ENCODE assay signal across 10 cellular contexts in genomic region chr5:134569758-134570364, GRCh38. TPM values are rescaled to one million over a fixed set of nuclear protein-coding genes. Genes with fewer than 3 reads are reported as not detected.
A peak's percentile ranks its signal among the peaks of the same experiment; 100 is the strongest.
DNase-seq lines count a peak whose midpoint lies in the region; ATAC-seq and TF ChIP-seq lines count a peak whose summit lies in the region.
"Had no signal": no experiment of that assay in that cellular context is flagged by ENCODE, and none has a peak within 500 bp of the region (broad histone marks: within the 10 kb centered on the region; RNA-seq: fewer than 3 reads in every experiment).

No MANE protein-coding gene starts in this region.

- peak overlapping the region; percentile 15 for H3K27ac ChIP-seq in naive thymus-derived CD4-positive, alpha-beta T cell (ENCODE audit: low read depth, low read length)
- no peak overlapping the region for H3K27ac ChIP-seq in PC-3 (ENCODE audit: low read length)

- H3K9me3 Mint-ChIP-seq in stimulated activated naive CD8-positive, alpha-beta T cell treated with anti-CD3 and anti-CD28 coated beads, Interleukin-15, Interleukin-2, amounts not matched to agents 100 ng/mL and 50 ng/mL, for 24 hours, result no peaks in the 10 kb centered on the region
- no peaks in the 10 kb centered on the region for H3K9me3 Mint-ChIP-seq in dendritic cell treated with granulocyte-macrophage colony-stimulating factor and Interleukin-4, amounts not matched to agents 40 ng/mL and 50 ng/mL, for 4 days
- H3K9me3 Mint-ChIP-seq in naive thymus-derived CD4-positive, alpha-beta T cell, result peaks cover 0 to 1% (median 0%) of the 10 kb centered on the region in 11 donors

- DNase-seq in stimulated activated naive CD8-positive, alpha-beta T cell treated with anti-CD3 and anti-CD28 coated beads, Interleukin-15, Interleukin-2, amounts not matched to agents 100 U/mL and 50 U/mL, for 24 hours, result no peak
- DNase-seq in naive thymus-derived CD4-positive, alpha-beta T cell, result no peak
- no peak for DNase-seq in MV-4-11 (lab: John Stamatoyannopoulos, UW)
- no peak for DNase-seq in sciatic nerve (ENCODE audit: low spot score)
- no peak for DNase-seq in NCI-H2081 treated with DMSO at 0.1 percent for 48 hours (lab: John Stamatoyannopoulos, UW)
- no peak for DNase-seq in PC-3
- DNase-seq: Karpas-422, NCI-H2081 had no signal

- no peak overlapping the region for H3K4me2 ChIP-seq in PC-3 (ENCODE audit: low read length)

- H3K4me3 Mint-ChIP-seq in stimulated activated naive CD8-positive, alpha-beta T cell treated with anti-CD3 and anti-CD28 coated beads, Interleukin-15, Interleukin-2, amounts not matched to agents 100 ng/mL and 50 ng/mL, for 24 hours, result no peak overlapping the region
- no peak overlapping the region for H3K4me3 Mint-ChIP-seq in dendritic cell treated with granulocyte-macrophage colony-stimulating factor and Interleukin-4, amounts not matched to agents 40 ng/mL and 50 ng/mL, for 4 days
- H3K4me3 Mint-ChIP-seq in naive thymus-derived CD4-positive, alpha-beta T cell, result peak overlapping the region in 1 of 10 donors; percentile 7

- H3K27me3 Mint-ChIP-seq in stimulated activated naive CD8-positive, alpha-beta T cell treated with anti-CD3 and anti-CD28 coated beads, Interleukin-15, Interleukin-2, amounts not matched to agents 100 ng/mL and 50 ng/mL, for 24 hours, result no peaks in the 10 kb centered on the region
- no peaks in the 10 kb centered on the region for H3K27me3 Mint-ChIP-seq in dendritic cell treated with granulocyte-macrophage colony-stimulating factor and Interleukin-4, amounts not matched to agents 40 ng/mL and 50 ng/mL, for 4 days
- H3K27me3 Mint-ChIP-seq in naive thymus-derived CD4-positive, alpha-beta T cell, result no peaks in the 10 kb centered on the region

- H3K4me1 ChIP-seq in naive thymus-derived CD4-positive, alpha-beta T cell (ENCODE audit: control insufficient read depth in 2 of 2, insufficient read depth in 2 of 2, low read length in 2 of 2), result peaks cover 0 to 3% of the 10 kb centered on the region in 2 donors
- H3K4me1 ChIP-seq in PC-3 (ENCODE audit: insufficient read depth, low read length), result no peaks in the 10 kb centered on the region

- no peaks in the 10 kb centered on the region for H3K9me3 ChIP-seq in naive thymus-derived CD4-positive, alpha-beta T cell (ENCODE audit: control insufficient read depth in 2 of 3, low read length in 3 of 3)
- no peaks in the 10 kb centered on the region for H3K9me3 ChIP-seq in PC-3 (ENCODE audit: low read length)

- H2AFZ ChIP-seq in PC-3 (ENCODE audit: low read length), result no peak overlapping the region

- peaks cover 59% of the 10 kb centered on the region for H3K36me3 Mint-ChIP-seq in stimulated activated naive CD8-positive, alpha-beta T cell treated with anti-CD3 and anti-CD28 coated beads, Interleukin-15, Interleukin-2, amounts not matched to agents 100 ng/mL and 50 ng/mL, for 24 hours (ENCODE audit: low read depth)
- H3K36me3 Mint-ChIP-seq in dendritic cell treated with granulocyte-macrophage colony-stimulating factor and Interleukin-4, amounts not matched to agents 40 ng/mL and 50 ng/mL, for 4 days (ENCODE audit: low read depth), result peaks cover 95% of the 10 kb centered on the region
- peaks cover 8 to 49% (median 15%) of the 10 kb centered on the region in 5 donors for H3K36me3 Mint-ChIP-seq in naive thymus-derived CD4-positive, alpha-beta T cell

- H3K4me1 Mint-ChIP-seq in stimulated activated naive CD8-positive, alpha-beta T cell treated with anti-CD3 and anti-CD28 coated beads, Interleukin-15, Interleukin-2, amounts not matched to agents 100 ng/mL and 50 ng/mL, for 24 hours (ENCODE audit: low read depth), result no peaks in the 10 kb centered on the region
- peaks cover 40% of the 10 kb centered on the region for H3K4me1 Mint-ChIP-seq in dendritic cell treated with granulocyte-macrophage colony-stimulating factor and Interleukin-4, amounts not matched to agents 40 ng/mL and 50 ng/mL, for 4 days (ENCODE audit: low read depth)
- H3K4me1 Mint-ChIP-seq in naive thymus-derived CD4-positive, alpha-beta T cell, result peaks cover 13 to 34% (median 22%) of the 10 kb centered on the region in 7 donors

- H3K4me3 ChIP-seq in naive thymus-derived CD4-positive, alpha-beta T cell (ENCODE audit: low read length), result no peak overlapping the region
- no peak overlapping the region for H3K4me3 ChIP-seq in PC-3 (ENCODE audit: low read length)

- H3K79me2 ChIP-seq in PC-3 (ENCODE audit: low read length), result no peaks in the 10 kb centered on the region

- POLR2A ChIA-PET in naive thymus-derived CD4-positive, alpha-beta T cell (lab: Charles Lee), result no interaction called here
- POLR2A ChIA-PET in PC-3 (lab: Charles Lee; ENCODE audit: unreplicated experiment), result no interaction called here

- H3K9ac ChIP-seq in PC-3 (ENCODE audit: low read length), result no peak overlapping the region

- H3K36me3 ChIP-seq in naive thymus-derived CD4-positive, alpha-beta T cell (ENCODE audit: control insufficient read depth in 2 of 3, insufficient read depth in 3 of 3, low read length in 3 of 3), result peaks cover 37 to 100% (median 52%) of the 10 kb centered on the region in 3 experiments
- H3K36me3 ChIP-seq in PC-3 (ENCODE audit: low read depth, low read length), result peaks cover 9% of the 10 kb centered on the region; the same call in 1 of the 2 replicates

- H3K9me2 ChIP-seq in PC-3 (replicated peaks; ENCODE audit: low read length), result no peaks in the 10 kb centered on the region

- no peaks in the 10 kb centered on the region for H3K27me3 ChIP-seq in naive thymus-derived CD4-positive, alpha-beta T cell (ENCODE audit: control insufficient read depth in 2 of 2, insufficient read depth in 2 of 2, low read length in 2 of 2)
- no peaks in the 10 kb centered on the region for H3K27me3 ChIP-seq in PC-3 (ENCODE audit: low read length)

- CTCF ChIA-PET in naive thymus-derived CD4-positive, alpha-beta T cell (lab: Charles Lee), result no interaction called here
- CTCF ChIA-PET in PC-3 (lab: Charles Lee), result no interaction called here

- no peak for ATAC-seq in stimulated activated naive CD8-positive, alpha-beta T cell treated with anti-CD3 and anti-CD28 coated beads, Interleukin-15, Interleukin-2, amounts not matched to agents 100 U/mL and 50 U/mL, for 24 hours
- no peak for ATAC-seq in naive thymus-derived CD4-positive, alpha-beta T cell
- ATAC-seq in sciatic nerve, result no peak
- ATAC-seq in PC-3, result no peak

- H3K27ac Mint-ChIP-seq in stimulated activated naive CD8-positive, alpha-beta T cell treated with anti-CD3 and anti-CD28 coated beads, Interleukin-15, Interleukin-2, amounts not matched to agents 100 ng/mL and 50 ng/mL, for 24 hours, result peak overlapping the region; percentile 82
- H3K27ac Mint-ChIP-seq in dendritic cell treated with granulocyte-macrophage colony-stimulating factor and Interleukin-4, amounts not matched to agents 40 ng/mL and 50 ng/mL, for 4 days, result peak overlapping the region; percentile 23
- peak overlapping the region in 8 of 9 donors; percentile 25 to 85 (median 74) for H3K27ac Mint-ChIP-seq in naive thymus-derived CD4-positive, alpha-beta T cell

- no peaks in the 10 kb centered on the region for H4K20me1 ChIP-seq in PC-3 (ENCODE audit: low read length)

- BruUV-seq in PC-3 (replicated peaks; lab: Mats Ljungman, UMichigan), result no TSS peak

- TF ChIP-seq CTCF in PC-3 (conservative IDR thresholded peaks at IDR 0.05; ENCODE audit: low read depth, low read length), result no peak

- no peaks in the 10 kb centered on the region for H3F3A ChIP-seq in PC-3 (ENCODE audit: low read length, unreplicated experiment)

- intact Hi-C loops in dendritic cell treated with granulocyte-macrophage colony-stimulating factor and Interleukin-4, amounts not matched to agents 40 ng/mL and 50 ng/mL, for 4 days (cut with micrococcal nuclease), result no loop called here
- intact Hi-C loops in naive thymus-derived CD4-positive, alpha-beta T cell (cut with micrococcal nuclease), result no loop called here
- intact Hi-C loops in sciatic nerve (cut with DNase I) (loop anchor here (10.0 kb wide), 1 partner anchor 155 kb away; the partner anchor contains the start of gene CDKN2AIPNL), PC-3 (cut with micrococcal nuclease) (no loop called here)

RNA-seq across cellular contexts. Expression of gene JADE2, which starts 44.4 kb away (rescaled TPM):
- total RNA-seq in naive thymus-derived CD4-positive, alpha-beta T cell, result 100 to 1,000 TPM in 4 of 5 experiments, 10 to 100 TPM in 1; 99.0 to 271 (median 153) TPM
- polyA plus RNA-seq in naive thymus-derived CD4-positive, alpha-beta T cell, result 10 to 100 TPM; 29.8 to 55.7 TPM
- total RNA-seq in sciatic nerve (55.0 TPM), PC-3 (2014; rRNA removed) (33.2 and 42.3 TPM in 2 replicates)

Comparison
In these comparisons a context has a peak if more than half of its experiments do, and no peak if none do; other contexts are left out.
1. H3K27ac Mint-ChIP-seq: peak in every context shown above with its lines; median percentile 82 in stimulated activated naive CD8-positive, alpha-beta T cell treated with anti-CD3 and anti-CD28 coated beads, Interleukin-15, Interleukin-2, amounts not matched to agents 100 ng/mL and 50 ng/mL, for 24 hours; 74 in naive thymus-derived CD4-positive, alpha-beta T cell; 23 in dendritic cell treated with granulocyte-macrophage colony-stimulating factor and Interleukin-4, amounts not matched to agents 40 ng/mL and 50 ng/mL, for 4 days.